ENCODE assay signal across 8 cellular contexts in genomic region chr7:140062118-140062527, GRCh38. TPM values are rescaled to one million over a fixed set of nuclear protein-coding genes. Genes with fewer than 3 reads are reported as not detected.
A peak's percentile ranks its signal among the peaks of the same experiment; 100 is the strongest.
DNase-seq lines count a peak whose midpoint lies in the region; ATAC-seq and TF ChIP-seq lines count a peak whose summit lies in the region.

No MANE protein-coding gene starts in this region.

- H3K36me3 ChIP-seq in SK-N-SH (replicated peaks in 1 of 2; ENCODE audit: control insufficient read depth in 1 of 2, insufficient read depth in 2 of 2, low read length in 1 of 2) (no peaks in the 10 kb centered on the region), mammary epithelial cell (ENCODE audit: insufficient read depth, low read length) (no peaks in the 10 kb centered on the region), lung (ENCODE audit: control insufficient read depth in 2 of 2, insufficient read depth in 2 of 2, low read length in 2 of 2) (peaks cover 0 to 4% of the 10 kb centered on the region in 2 donors)

- no peak for DNase-seq in SK-N-SH
- peak; percentile 20 to 58 (median 40) for DNase-seq in T-helper 2 cell
- DNase-seq in mammary epithelial cell: peak; percentile 32
- DNase-seq in lung (ENCODE audit: low spot score): peak; percentile 41
- DNase-seq in stimulated activated CD8-positive, alpha-beta memory T cell treated with anti-CD3 and anti-CD28 coated beads, Interleukin-7, amount 100 ng/mL, for 4 hours (ENCODE audit: low read depth in 2 of 2): peak; percentile 36 to 64
- DNase-seq in NCI-H2196 treated with DMSO at 0.1 percent for 48 hours (lab: John Stamatoyannopoulos, UW; ENCODE audit: unreplicated experiment): no peak

- H3K4me3 ChIP-seq in SK-N-SH (ENCODE audit: low read depth in 2 of 2, low read length in 1 of 2): peak overlapping the region; percentile 56 to 70
- H3K4me3 ChIP-seq in mammary epithelial cell (replicated peaks in 1 of 3; ENCODE audit: insufficient read depth in 1 of 3, low read depth in 2 of 3, low read length in 3 of 3): peak overlapping the region; percentile 48 to 68 (median 53)
- H3K4me3 ChIP-seq in lung: peak overlapping the region; percentile 94

- H3K9ac ChIP-seq in SK-N-SH: no peak overlapping the region
- H3K9ac ChIP-seq in mammary epithelial cell (ENCODE audit: insufficient read depth, low read length): peak overlapping the region; percentile 64

- H3K4me2 ChIP-seq in SK-N-SH (peak overlapping the region; percentile 72), mammary epithelial cell (ENCODE audit: insufficient read depth, low read depth, low read length) (peak overlapping the region; percentile 88)

- BruUV-seq in mammary epithelial cell (replicated peaks; lab: Mats Ljungman, UMichigan): no TSS peak

- intact Hi-C loops in mammary epithelial cell (cut with micrococcal nuclease): loop anchor here (1.0 to 10.0 kb wide), 3 partner anchors 27 to 263 kb away; partner anchors contain the start of gene KDM7A

- H3K4me1 ChIP-seq in SK-N-SH (ENCODE audit: control insufficient read depth in 1 of 2, insufficient read depth in 2 of 2, low read depth in 1 of 2, low read length in 1 of 2): peaks cover 18 to 34% of the 10 kb centered on the region in 2 experiments
- peaks cover 23% of the 10 kb centered on the region for H3K4me1 ChIP-seq in mammary epithelial cell (ENCODE audit: insufficient read depth, low read length)
- peaks cover 10 to 27% of the 10 kb centered on the region in 2 donors for H3K4me1 ChIP-seq in lung (ENCODE audit: control insufficient read depth in 2 of 2, insufficient read depth in 2 of 2, low read length in 2 of 2)

- in situ Hi-C loops in mammary epithelial cell (cut with MboI; ENCODE audit: low sequenced_read_pairs in 2 of 2): no loop called here

- no peak for ATAC-seq in SK-N-SH treated with all-trans-retinoic acid at 6 μM for 48 hours
- ATAC-seq in HG03139 (IDR thresholded peaks at IDR 0.05; ENCODE audit: unreplicated experiment): peak; percentile 18
- ATAC-seq in lung (ENCODE audit: insufficient read depth, low FRiP score): no peak

- CTCF ChIA-PET in SK-N-SH (lab: Yijun Ruan, JAX): interaction anchor here (1.2 to 1.7 kb wide), 2 partner anchors 17 to 94 kb away, joined by 4 read pairs; no protein-coding TSS in a partner anchor
- CTCF ChIA-PET in mammary epithelial cell (lab: Charles Lee; ENCODE audit: low non-redundant PET): no interaction called here

- dilution Hi-C loops in mammary epithelial cell (cut with HindIII; ENCODE audit: low sequenced_read_pairs): no loop called here

- H2AFZ ChIP-seq in SK-N-SH (ENCODE audit: low read depth) (peak overlapping the region; percentile 95; the same call in 1 of the 2 replicates), mammary epithelial cell (ENCODE audit: low read depth, low read length) (peak overlapping the region; percentile 97)

- no peak for TF ChIP-seq CTCF in SK-N-SH (IDR thresholded peaks at IDR 0.05)
- no peak for TF ChIP-seq CTCF in mammary epithelial cell (conservative IDR thresholded peaks at IDR 0.05 in 1 of 2, IDR thresholded peaks at IDR 0.05 in 1 of 2; ENCODE audit: extremely low read depth in 1 of 2, insufficient read depth in 1 of 2, low read depth in 1 of 2, low read length in 2 of 2)
- TF ChIP-seq CTCF in lung (IDR thresholded peaks at IDR 0.05; ENCODE audit: control extremely low read depth, extremely low read depth): no peak

- no peaks in the 10 kb centered on the region for H4K20me1 ChIP-seq in SK-N-SH (ENCODE audit: insufficient read depth)
- no peaks in the 10 kb centered on the region for H4K20me1 ChIP-seq in mammary epithelial cell (ENCODE audit: insufficient read depth, low read length)

- TF ChIP-seq RAD21 in SK-N-SH (IDR thresholded peaks at IDR 0.05; ENCODE audit: low read length): no peak

- H3K9me3 ChIP-seq in SK-N-SH (peaks cover 11% of the 10 kb centered on the region), mammary epithelial cell (replicated peaks; ENCODE audit: insufficient read depth, low read length) (peaks cover 6% of the 10 kb centered on the region), lung (ENCODE audit: control insufficient read depth in 2 of 2, insufficient read depth in 1 of 2, low read length in 1 of 2) (peaks cover 0 to 4% of the 10 kb centered on the region in 2 donors)

- POLR2A ChIA-PET in SK-N-SH (lab: Yijun Ruan, JAX): interaction anchor here (1.2 kb wide), 1 partner anchor 19 kb away, joined by 4 read pairs; no protein-coding TSS in a partner anchor

- H3K27ac ChIP-seq in SK-N-SH (ENCODE audit: low read depth in 2 of 2, low read length in 1 of 2) (no peak overlapping the region; a peak in 1 of 4 replicates), mammary epithelial cell (ENCODE audit: insufficient read depth, low read depth, low read length) (peak overlapping the region; percentile 28), lung (ENCODE audit: low read depth in 1 of 2, low read length in 1 of 2) (peak overlapping the region; percentile 81 to 99)

- H3K27me3 ChIP-seq in SK-N-SH (ENCODE audit: insufficient read depth) (no peaks in the 10 kb centered on the region), mammary epithelial cell (ENCODE audit: insufficient read depth, low read length) (no peaks in the 10 kb centered on the region), lung (ENCODE audit: control insufficient read depth, insufficient read depth) (no peaks in the 10 kb centered on the region)

- H3K9me2 ChIP-seq in SK-N-SH: no peaks in the 10 kb centered on the region

- TF ChIP-seq EP300 in SK-N-SH (IDR thresholded peaks at IDR 0.05; ENCODE audit: borderline replicate concordance in 1 of 2, low read depth in 1 of 2, low read length in 1 of 2): no peak

- H3F3A ChIP-seq in SK-N-SH (replicated peaks; ENCODE audit: insufficient read depth): peaks cover 20% of the 10 kb centered on the region

- H3K79me2 ChIP-seq in SK-N-SH (ENCODE audit: insufficient read depth): 0 out of 2 replicates have a peak, but pooled peaks cover 5% of the 10 kb centered on the region
- H3K79me2 ChIP-seq in mammary epithelial cell (ENCODE audit: insufficient read depth, low read length): no peaks in the 10 kb centered on the region

- WGBS in SK-N-SH (ENCODE audit: low lambda C conversion rate): 86% methylated on average over 32 of the region's 32 CpGs
- 3% methylated on average over 11 of the region's 32 CpGs for WGBS in mammary epithelial cell (ENCODE audit: low coverage, missing lambda C conversion rate)
- WGBS in lung, 2 donors: 6 to 8% methylated on average over 32 of the region's 32 CpGs

TF ChIP-seq in SK-N-SH, 30 proteins besides CTCF, POLR2A, EP300 and RAD21 (continues in another document):
- TF ChIP-seq FOXM1 (IDR thresholded peaks at IDR 0.05; ENCODE audit: low read depth) (no peak), ZBTB33 (IDR thresholded peaks at IDR 0.05; ENCODE audit: borderline replicate concordance, low read depth) (no peak), SMC3 (IDR thresholded peaks at IDR 0.05; ENCODE audit: low read depth, low read length) (no peak), EZH2phosphoT487 (IDR thresholded peaks at IDR 0.05; ENCODE audit: borderline replicate concordance, low read depth) (no peak), GABPA (IDR thresholded peaks at IDR 0.05; ENCODE audit: low read depth) (no peak), RXRA (IDR thresholded peaks at IDR 0.05; ENCODE audit: borderline replicate concordance, low read depth) (no peak), JUND (IDR thresholded peaks at IDR 0.05) (no peak), ELF1 (IDR thresholded peaks at IDR 0.05) (no peak)

TF ChIP-seq in SK-N-SH treated with all-trans-retinoic acid at 6 μM for 48 hours, 23 proteins besides CTCF, POLR2A, EP300 and RAD21:
- TF ChIP-seq ZFP3 (CRISPR knock-in tag; IDR thresholded peaks at IDR 0.05): no peak
- TF ChIP-seq RARB (CRISPR knock-in tag; IDR thresholded peaks at IDR 0.05): no peak
- no peak for TF ChIP-seq ZFP30 (CRISPR knock-in tag; IDR thresholded peaks at IDR 0.05)
- TF ChIP-seq ZNF8 (CRISPR knock-in tag; IDR thresholded peaks at IDR 0.05): no peak
- TF ChIP-seq SNAI2 (CRISPR knock-in tag; IDR thresholded peaks at IDR 0.05): no peak
- TF ChIP-seq POU6F1 (CRISPR knock-in tag; IDR thresholded peaks at IDR 0.05; ENCODE audit: borderline replicate concordance, low read depth): no peak
- TF ChIP-seq CSDC2 (CRISPR knock-in tag; IDR thresholded peaks at IDR 0.05): no peak
- TF ChIP-seq CSRNP3 (CRISPR knock-in tag; IDR thresholded peaks at IDR 0.05): no peak

RNA-seq across cellular contexts. Expression of gene PARP12, which starts 0.6 kb away (rescaled TPM):
- polyA plus RNA-seq in SK-N-SH (2012; rRNA removed) (16.0 and 17.7 TPM in 2 replicates), mammary epithelial cell (13.7 TPM), lung (10 to 100 TPM; 30.0 to 45.7 TPM)
- polyA plus RNA-seq in SK-N-SH (2012; cell fraction: cytosol; rRNA removed): 8.8 and 10.9 TPM in 2 replicates
- polyA plus RNA-seq in SK-N-SH (2012; cell fraction: nucleus; rRNA removed): 44.1 and 46.8 TPM in 2 replicates
- total RNA-seq in mammary epithelial cell (10 to 100 TPM; 16.0 to 19.3 TPM), lung (10 to 100 TPM; 49.6 to 56.8 TPM)
- 21.9 TPM for polyA minus RNA-seq in mammary epithelial cell

Comparison
In these comparisons a context has a peak if more than half of its experiments do, and no peak if none do; other contexts are left out.
1. DNase-seq: peak in T-helper 2 cell (5 of 5), mammary epithelial cell (single experiment), lung (single experiment) and stimulated activated CD8-positive, alpha-beta memory T cell treated with anti-CD3 and anti-CD28 coated beads, Interleukin-7, amount 100 ng/mL, for 4 hours (2 of 2); none in SK-N-SH (single experiment) and NCI-H2196 treated with DMSO at 0.1 percent for 48 hours (single experiment).
2. H3K27ac ChIP-seq: peak in mammary epithelial cell (single experiment) and lung (2 of 2); none in SK-N-SH (0 of 2).
3. Peak in every context shown above with its lines, with median percentiles within 50 percentile points of each other: H3K4me3 ChIP-seq.